In genomic region chr10:124724279-124725027, GRCh38 we compare ENCODE assay signal across 9 cellular contexts. TPM values are rescaled to one million over a fixed set of nuclear protein-coding genes. Genes with fewer than 3 reads are reported as not detected.
A peak's percentile ranks its signal among the peaks of the same experiment; 100 is the strongest.
DNase-seq lines count a peak whose midpoint lies in the region; ATAC-seq, FAIRE-seq and TF ChIP-seq lines count a peak whose summit lies in the region.
"Had no signal": no experiment of that assay in that cellular context is flagged by ENCODE, and none has a peak within 500 bp of the region (broad histone marks: within the 10 kb centered on the region; RNA-seq: fewer than 3 reads in every experiment).

No MANE protein-coding gene starts in this region.

- ATAC-seq in gastrocnemius medialis, result peak in 1 of 2 donors; percentile 4
- no peak for ATAC-seq in GM18907 (IDR thresholded peaks at IDR 0.05; ENCODE audit: unreplicated experiment)
- no peak for ATAC-seq in GM19328 (IDR thresholded peaks at IDR 0.05; ENCODE audit: unreplicated experiment)

- H3K9me1 ChIP-seq in keratinocyte (ENCODE audit: control insufficient read depth, extremely low read depth, insufficient read depth, low read length), result no peaks in the 10 kb centered on the region

- dilution Hi-C loops in keratinocyte (cut with MboI; ENCODE audit: extremely low pct_ligation_motif_present, low sequenced_read_pairs), result no loop called here

- peaks cover 47% of the 10 kb centered on the region for H3K36me3 Mint-ChIP-seq in activated CD4-positive, alpha-beta memory T cell treated with anti-CD3 and anti-CD28 coated beads, Interleukin-2, amount 10 ng/mL, durations not matched to agents 7 days and 5 days (ENCODE audit: low read depth)

- in situ Hi-C loops in gastrocnemius medialis (cut with MboI; ENCODE audit: low sequenced_read_pairs in 4 of 4), result loop anchor here in 2 of 4 donors (25.0 kb wide), 2 partner anchors 87 to 187 kb away; no protein-coding TSS in a partner anchor

- H3K27ac ChIP-seq in keratinocyte (ENCODE audit: control insufficient read depth, insufficient read depth, low read length), result peak overlapping the region; percentile 70
- H3K27ac ChIP-seq in gastrocnemius medialis, result peak overlapping the region; percentile 92 to 97 (median 92)
- H3K27ac ChIP-seq: SJCRH30 had no signal

- H3K36me3 ChIP-seq in keratinocyte (ENCODE audit: control insufficient read depth in 2 of 2, extremely low read depth in 1 of 2, insufficient read depth in 2 of 2, low read length in 2 of 2), result peaks cover 0 to 6% of the 10 kb centered on the region in 2 experiments
- no peaks in the 10 kb centered on the region for H3K36me3 ChIP-seq in gastrocnemius medialis
- H3K36me3 ChIP-seq: SJCRH30 had no signal

- no peaks in the 10 kb centered on the region for H3K27me3 Mint-ChIP-seq in activated CD4-positive, alpha-beta memory T cell treated with anti-CD3 and anti-CD28 coated beads, Interleukin-2, amount 10 ng/mL, durations not matched to agents 7 days and 5 days

- no peak for TF ChIP-seq CTCF in keratinocyte (optimal IDR thresholded peaks at IDR 0.05 in 1 of 3, IDR thresholded peaks at IDR 0.05 in 1 of 3, conservative IDR thresholded peaks at IDR 0.05 in 1 of 3; ENCODE audit: extremely low read depth in 1 of 3, insufficient read depth in 2 of 3, low read length in 3 of 3)
- no peak for TF ChIP-seq CTCF in gastrocnemius medialis (IDR thresholded peaks at IDR 0.05 in 4 of 5, conservative IDR thresholded peaks at IDR 0.05 in 1 of 5)

- H3K9me3 ChIP-seq in keratinocyte (ENCODE audit: control insufficient read depth, low read depth, low read length) (no peaks in the 10 kb centered on the region), gastrocnemius medialis (no peaks in the 10 kb centered on the region)
- H3K9me3 ChIP-seq: SJCRH30 had no signal

- intact Hi-C loops in gastrocnemius medialis (cut with DNase I; ENCODE audit: low total_unique reads), result no loop called here

- no peak for DNase-seq in GM12892 (ENCODE audit: insufficient read length)
- no peak for DNase-seq in activated CD4-positive, alpha-beta memory T cell treated with anti-CD3 and anti-CD28 coated beads, Interleukin-2, amount 10 ng/mL, durations not matched to agents 7 days and 5 days
- DNase-seq in keratinocyte (ENCODE audit: low read depth, low spot score), result no peak
- DNase-seq in gastrocnemius medialis, result peak in 1 of 2 donors; percentile 68
- no peak for DNase-seq in SKM-1 treated with dmso at 0.1 percent for 144 hours (lab: John Stamatoyannopoulos, UW; ENCODE audit: unreplicated experiment)
- no peak for DNase-seq in NCI-H1048 (lab: John Stamatoyannopoulos, UW)

- CTCF ChIA-PET in activated CD4-positive, alpha-beta memory T cell treated with anti-CD3 and anti-CD28 coated beads, Interleukin-2, amount 10 ng/mL, durations not matched to agents 7 days and 5 days (lab: Charles Lee), result interaction anchor here (1.4 to 13.0 kb wide), 7 partner anchors 9 to 194 kb away, joined by 4 to 164 read pairs (median 7); no protein-coding TSS in a partner anchor

- H3K4me3 ChIP-seq in keratinocyte (ENCODE audit: control insufficient read depth in 2 of 3, extremely low read depth in 1 of 3, insufficient read depth in 2 of 3, low read depth in 1 of 3, low read length in 3 of 3) (no peak overlapping the region), gastrocnemius medialis (no peak overlapping the region)
- H3K4me3 ChIP-seq: SJCRH30 had no signal

- no peaks in the 10 kb centered on the region for H4K20me1 ChIP-seq in keratinocyte (ENCODE audit: control insufficient read depth, extremely low read depth, insufficient read depth, low read length)

- no peak overlapping the region for H3K4me2 ChIP-seq in keratinocyte (ENCODE audit: control insufficient read depth, extremely low read depth, insufficient read depth, low read depth, low read length)

- no peak overlapping the region for H3K9ac ChIP-seq in keratinocyte (ENCODE audit: control insufficient read depth, extremely low read depth, insufficient read depth, low read length)

- H3K27me3 ChIP-seq in keratinocyte (ENCODE audit: control insufficient read depth, extremely low read depth, insufficient read depth, low read length) (no peaks in the 10 kb centered on the region), gastrocnemius medialis (no peaks in the 10 kb centered on the region)
- H3K27me3 ChIP-seq: SJCRH30 had no signal

- peaks cover 45% of the 10 kb centered on the region for H3K79me2 ChIP-seq in keratinocyte (ENCODE audit: control insufficient read depth, insufficient read depth, low read length)

- H2AFZ ChIP-seq in keratinocyte (ENCODE audit: control insufficient read depth, low read length), result no peak overlapping the region

- H3K4me1 ChIP-seq in keratinocyte (ENCODE audit: control insufficient read depth, extremely low read depth, insufficient read depth, low read length) (peaks cover 42% of the 10 kb centered on the region), gastrocnemius medialis (peaks cover 99% of the 10 kb centered on the region in 2 donors)

- H3K4me1 Mint-ChIP-seq in activated CD4-positive, alpha-beta memory T cell treated with anti-CD3 and anti-CD28 coated beads, Interleukin-2, amount 10 ng/mL, durations not matched to agents 7 days and 5 days, result peaks cover 91% of the 10 kb centered on the region

- FAIRE-seq in GM12892 (lab: Jason Lieb, UNC), result peak; percentile 79
- FAIRE-seq in keratinocyte (lab: Jason Lieb, UNC), result no peak

- TF ChIP-seq POLR2A in GM12892 (IDR thresholded peaks at IDR 0.05; ENCODE audit: low read depth, low read length), result 0 out of 2 replicates have a peak, but pooled peaks have one; percentile 23
- no peak for TF ChIP-seq POLR2A in gastrocnemius medialis (IDR thresholded peaks at IDR 0.05)

- H3K27ac Mint-ChIP-seq in activated CD4-positive, alpha-beta memory T cell treated with anti-CD3 and anti-CD28 coated beads, Interleukin-2, amount 10 ng/mL, durations not matched to agents 7 days and 5 days, result peak overlapping the region; percentile 98

- H3K4me3 Mint-ChIP-seq in activated CD4-positive, alpha-beta memory T cell treated with anti-CD3 and anti-CD28 coated beads, Interleukin-2, amount 10 ng/mL, durations not matched to agents 7 days and 5 days, result no peak overlapping the region

- H3K9me3 Mint-ChIP-seq in activated CD4-positive, alpha-beta memory T cell treated with anti-CD3 and anti-CD28 coated beads, Interleukin-2, amount 10 ng/mL, durations not matched to agents 7 days and 5 days, result no peaks in the 10 kb centered on the region

- POLR2A ChIA-PET in activated CD4-positive, alpha-beta memory T cell treated with anti-CD3 and anti-CD28 coated beads, Interleukin-2, amount 10 ng/mL, durations not matched to agents 7 days and 5 days (lab: Charles Lee), result interaction anchor here (0.8 to 15.8 kb wide), 9 partner anchors 7 to 112 kb away, joined by 3 to 460 read pairs (median 18); no protein-coding TSS in a partner anchor

RNA-seq across cellular contexts. Expression of gene FAM53B, which starts 19.7 kb away (rescaled TPM):
- polyA plus RNA-seq in GM12892 (2012; ENCODE audit: missing spikeins), result 6.0 TPM
- total RNA-seq in activated CD4-positive, alpha-beta memory T cell treated with anti-CD3 and anti-CD28 coated beads, Interleukin-2, amount 10 ng/mL, durations not matched to agents 7 days and 5 days, result 10 to 100 TPM; 44.9 to 46.6 TPM
- polyA plus RNA-seq in keratinocyte, result 8.6 to 13.2 TPM (median 9.0 TPM) in 3 replicates
- 4.1 TPM for polyA plus RNA-seq in keratinocyte (2011; ENCODE audit: low read depth)
- 5.6 and 8.3 TPM in 2 replicates for polyA plus RNA-seq in keratinocyte (2011; cell fraction: cytosol; rRNA removed)
- 12.2 and 14.8 TPM in 2 replicates for polyA plus RNA-seq in keratinocyte (2011; cell fraction: nucleus; rRNA removed)
- 9.6 and 13.6 TPM in 2 replicates for polyA plus RNA-seq in keratinocyte (2012; ENCODE audit: low replicate concordance)
- 24.9 to 47.9 TPM (median 32.6 TPM) in 3 replicates for polyA minus RNA-seq in keratinocyte
- 32.8 TPM for polyA minus RNA-seq in keratinocyte (2011; cell fraction: cytosol; rRNA and poly(A)+ RNA removed)
- 23.2 and 32.0 TPM in 2 replicates for polyA minus RNA-seq in keratinocyte (2011; cell fraction: nucleus; rRNA and poly(A)+ RNA removed)
- 100 to 1,000 TPM; 140 to 253 (median 192) TPM for total RNA-seq in gastrocnemius medialis
